ENCODE assay signal across 8 cellular contexts in the genomic region with DNA sequence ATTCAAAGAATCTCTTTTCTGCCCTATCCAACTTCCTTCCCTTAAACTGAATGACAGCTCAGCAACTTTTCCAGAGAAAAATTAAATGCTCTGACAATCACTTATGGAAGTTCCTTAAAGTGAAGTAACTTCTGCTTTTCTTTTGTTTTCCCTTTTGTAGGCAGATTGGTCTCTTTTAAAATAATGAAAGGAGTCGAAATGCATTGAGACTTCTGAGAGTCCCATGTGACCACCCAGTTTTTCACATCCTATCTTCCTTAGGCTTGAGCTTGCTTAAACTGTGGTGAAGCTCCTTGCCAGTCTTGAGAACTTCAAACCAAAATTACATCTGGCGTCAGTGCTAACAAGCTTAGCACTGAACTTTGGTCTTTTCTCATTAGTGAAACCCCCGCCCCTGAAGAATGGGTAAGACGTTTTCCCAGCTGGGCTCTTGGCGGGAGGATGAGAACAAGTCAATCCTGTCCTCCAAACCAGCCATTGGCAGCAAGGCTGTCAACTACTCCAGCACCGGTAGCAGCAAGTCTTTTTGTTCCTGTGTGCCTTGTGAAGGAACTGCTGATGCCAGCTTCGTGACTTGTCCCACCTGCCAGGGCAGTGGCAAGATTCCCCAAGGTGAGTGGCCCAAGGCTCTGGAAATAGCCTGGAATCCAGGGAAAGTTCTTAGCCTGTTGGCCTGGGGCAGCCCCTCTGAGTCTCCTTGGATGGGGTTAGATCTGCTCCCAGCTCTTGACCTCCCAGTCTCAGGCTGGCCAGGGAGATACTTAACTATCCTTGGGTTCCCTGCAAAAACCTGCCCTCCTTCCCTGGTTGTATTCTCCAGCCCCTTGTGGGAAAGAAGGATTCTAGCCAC. TPM values are rescaled to one million over a fixed set of nuclear protein-coding genes. Genes with fewer than 3 reads are reported as not detected.
DNase-seq lines count a peak whose midpoint lies in the region; ATAC-seq, FAIRE-seq and TF ChIP-seq lines count a peak whose summit lies in the region.

No MANE protein-coding gene starts in this region.

- H3K36me3 ChIP-seq in IMR-90 (ENCODE audit: control insufficient read depth, insufficient read depth, low read length) (peaks cover 36% of the 10 kb centered on the region), K562 (ENCODE audit: control insufficient read depth, insufficient read depth, low read length) (peaks cover 16% of the 10 kb centered on the region; the same call in 2 of the 3 replicates), mesodermal cell (ENCODE audit: control insufficient read depth, insufficient read depth, low read length) (peaks cover 44% of the 10 kb centered on the region), SK-N-SH (replicated peaks in 1 of 2; ENCODE audit: control insufficient read depth in 1 of 2, insufficient read depth in 2 of 2, low read length in 1 of 2) (peaks cover 20 to 33% of the 10 kb centered on the region in 2 experiments)

- FAIRE-seq in K562 (lab: Jason Lieb, UNC), result no peak

- H2BK120ac ChIP-seq in IMR-90 (ENCODE audit: low read depth, low read length), result 0 out of 2 replicates have a peak overlapping the region, but pooled peaks have one; percentile 18

- no peaks in the 10 kb centered on the region for H3K27me3 ChIP-seq in AG04450 (ENCODE audit: control insufficient read depth, insufficient read depth, low read length)
- no peaks in the 10 kb centered on the region for H3K27me3 ChIP-seq in IMR-90 (ENCODE audit: control insufficient read depth, insufficient read depth, low read length)
- H3K27me3 ChIP-seq in K562 (ENCODE audit: control insufficient read depth in 2 of 2, insufficient read depth in 2 of 2, low read length in 2 of 2), result no peaks in the 10 kb centered on the region
- no peaks in the 10 kb centered on the region for H3K27me3 ChIP-seq in SK-N-SH (ENCODE audit: insufficient read depth)

- H2BK5ac ChIP-seq in IMR-90 (ENCODE audit: low read depth, low read length, poor library complexity, severe bottlenecking), result peak overlapping the region; percentile 78

- H4K91ac ChIP-seq in IMR-90 (ENCODE audit: insufficient read depth, low read depth, low read length), result peak overlapping the region; percentile 83; the same call in 1 of the 2 replicates

- H4K8ac ChIP-seq in IMR-90 (ENCODE audit: low read depth in 2 of 2, low read length in 2 of 2), result peak overlapping the region; percentile 53 to 80; a peak in 2 of 4 replicates

- peak overlapping the region; percentile 87 for H2AK5ac ChIP-seq in IMR-90 (ENCODE audit: low read depth, low read length)

- H3K9me1 ChIP-seq in IMR-90 (ENCODE audit: insufficient read depth, low read length) (peaks cover 20% of the 10 kb centered on the region), K562 (ENCODE audit: control insufficient read depth, insufficient read depth, low read length) (no peaks in the 10 kb centered on the region)

- H2AK9ac ChIP-seq in IMR-90 (replicated peaks; ENCODE audit: low read depth, low read length, poor library complexity), result peak overlapping the region; percentile 96

- no peak for DNase-seq in AG04450 (ENCODE audit: low read depth, low spot score)
- no peak for DNase-seq in IMR-90
- DNase-seq in K562 (ENCODE audit: extremely low read depth in 1 of 4, low spot score in 3 of 4), result no peak
- no peak for DNase-seq in SK-N-SH
- DNase-seq in NCI-H2081 treated with DMSO at 0.1 percent for 48 hours (lab: John Stamatoyannopoulos, UW), result no peak
- DNase-seq in activated CD4-positive, alpha-beta T cell treated with anti-CD3 and anti-CD28 coated beads, Interleukin-2, amount 50 U/mL, for 48 hours, result no peak

- peak overlapping the region; percentile 55; the same call in 1 of the 2 replicates for H4K5ac ChIP-seq in IMR-90 (ENCODE audit: low read depth, low read length)

- H3K23ac ChIP-seq in IMR-90 (ENCODE audit: low read depth, low read length), result peak overlapping the region; percentile 95

- WGBS in IMR-90 (ENCODE audit: extremely low coverage in 2 of 2, insufficient read length in 1 of 2), 2 experiments, result 85% methylated on average over 5 of the region's 7 CpGs; no CpG with 5 or more reads in 1 of the 2 experiments
- 43% methylated on average over 7 of the region's 7 CpGs for WGBS in K562 (ENCODE audit: insufficient coverage, low coverage, missing lambda C conversion rate)
- 91 to 95% methylated on average over 5 to 6 of the region's 7 CpGs for WGBS in mesodermal cell (ENCODE audit: insufficient coverage in 2 of 2), 2 experiments
- 89% methylated on average over 5 of the region's 7 CpGs for WGBS in SK-N-SH (ENCODE audit: low lambda C conversion rate)

- H3K4me3 ChIP-seq in AG04450 (ENCODE audit: low read depth, low read length), result peak overlapping the region; percentile 75
- peak overlapping the region; percentile 74; the same call in 1 of the 2 replicates for H3K4me3 ChIP-seq in IMR-90 (ENCODE audit: insufficient read depth, low read depth, low read length)
- no peak overlapping the region for H3K4me3 ChIP-seq in K562
- H3K4me3 ChIP-seq in mesodermal cell (ENCODE audit: extremely low read depth, insufficient read depth, low read length, poor library complexity, severe bottlenecking), result peak overlapping the region; percentile 62
- H3K4me3 ChIP-seq in SK-N-SH (ENCODE audit: low read depth in 2 of 2, low read length in 1 of 2), result no peak overlapping the region

- H2AFZ ChIP-seq in IMR-90 (replicated peaks; ENCODE audit: low read length, poor library complexity), result no peak overlapping the region
- H2AFZ ChIP-seq in K562 (ENCODE audit: low read depth, low read length), result no peak overlapping the region
- H2AFZ ChIP-seq in SK-N-SH (ENCODE audit: low read depth), result no peak overlapping the region

- peaks cover 18 to 46% of the 10 kb centered on the region in 2 experiments for H3K79me1 ChIP-seq in IMR-90 (ENCODE audit: low read depth in 1 of 2, low read length in 2 of 2)

- TF ChIP-seq RAD21 in IMR-90 (IDR thresholded peaks at IDR 0.05; ENCODE audit: low read length) (no peak), K562 (CRISPR knock-in tag; conservative IDR thresholded peaks at IDR 0.05 in 1 of 2, IDR thresholded peaks at IDR 0.05 in 1 of 2) (no peak), SK-N-SH (IDR thresholded peaks at IDR 0.05; ENCODE audit: low read length) (no peak)

- no peaks in the 10 kb centered on the region for H3K9me2 ChIP-seq in SK-N-SH

- peak overlapping the region; percentile 92 for H3K4ac ChIP-seq in IMR-90 (ENCODE audit: low read depth, low read length)

- no peak for TF ChIP-seq EP300 in K562 (IDR thresholded peaks at IDR 0.05; ENCODE audit: low read length)
- TF ChIP-seq EP300 in SK-N-SH (IDR thresholded peaks at IDR 0.05; ENCODE audit: borderline replicate concordance in 1 of 2, low read depth in 1 of 2, low read length in 1 of 2), result no peak

- BruUV-seq in IMR-90 (replicated peaks; lab: Mats Ljungman, UMichigan) (no TSS peak), K562 (replicated peaks; lab: Mats Ljungman, UMichigan) (no TSS peak)

- CTCF ChIA-PET in AG04450 (lab: Charles Lee), result interaction anchor here (1.1 to 1.3 kb wide), 2 partner anchors 96 to 189 kb away, joined by 3 read pairs; no protein-coding TSS in a partner anchor
- CTCF ChIA-PET in IMR-90 (lab: Yijun Ruan, JAX), result interaction anchor here (1.0 kb wide), 1 partner anchor 97 kb away, joined by 3 read pairs; no protein-coding TSS in a partner anchor
- CTCF ChIA-PET in K562 (lab: Yijun Ruan, JAX; ENCODE audit: low intra/inter-chr PET ratio), result interaction anchor here (0.5 kb wide), 1 partner anchor 30 kb away, joined by 4 read pairs; no protein-coding TSS in a partner anchor
- CTCF ChIA-PET in SK-N-SH (lab: Yijun Ruan, JAX), result no interaction called here

- H3K27ac ChIP-seq in AG04450 (ENCODE audit: low read depth, low read length), result peak overlapping the region; percentile 80
- H3K27ac ChIP-seq in IMR-90 (ENCODE audit: insufficient read depth, low read length), result no peak overlapping the region
- H3K27ac ChIP-seq in K562 (ENCODE audit: extremely low read depth, low read depth, low read length), result no peak overlapping the region
- H3K27ac ChIP-seq in mesodermal cell (ENCODE audit: low read depth, low read length, severe bottlenecking), result peak overlapping the region; percentile 45
- no peak overlapping the region for H3K27ac ChIP-seq in SK-N-SH (ENCODE audit: low read depth in 2 of 2, low read length in 1 of 2)

- peak overlapping the region; percentile 95 for H3K14ac ChIP-seq in IMR-90 (replicated peaks; ENCODE audit: low read depth, low read length)

- ATAC-seq in IMR-90 (ENCODE audit: low read depth) (no peak), K562 (no peak), HG03520 (IDR thresholded peaks at IDR 0.05; ENCODE audit: unreplicated experiment) (no peak)

- H2BK20ac ChIP-seq in IMR-90 (ENCODE audit: low read depth, low read length), result no peak overlapping the region

- TF ChIP-seq CTCF in AG04450 (IDR thresholded peaks at IDR 0.05; ENCODE audit: low read depth, low read length) (no peak), IMR-90 (conservative IDR thresholded peaks at IDR 0.05; ENCODE audit: low read depth, low read length) (no peak), K562 (IDR thresholded peaks at IDR 0.05 in 2 of 3, conservative IDR thresholded peaks at IDR 0.05 in 1 of 3; ENCODE audit: insufficient read depth in 2 of 3, low read depth in 1 of 3, low read length in 3 of 3) (no peak), SK-N-SH (IDR thresholded peaks at IDR 0.05) (no peak)

- H3K9ac ChIP-seq in IMR-90 (ENCODE audit: low read depth, low read length), result peak overlapping the region; percentile 79
- H3K9ac ChIP-seq in K562 (ENCODE audit: insufficient read depth in 1 of 2, low read depth in 2 of 2, low read length in 2 of 2), result peak overlapping the region in 1 of 2 experiments; percentile 11; a peak in 1 of 4 replicates
- H3K9ac ChIP-seq in SK-N-SH, result no peak overlapping the region

- H3F3A ChIP-seq in SK-N-SH (replicated peaks; ENCODE audit: insufficient read depth), result peaks cover 9% of the 10 kb centered on the region

- H2BK15ac ChIP-seq in IMR-90 (ENCODE audit: low read depth, low read length), result no peak overlapping the region

- intact Hi-C loops in IMR-90 (cut with micrococcal nuclease), result loop anchor here (10.0 kb wide), 1 partner anchor 302 kb away; no protein-coding TSS in a partner anchor
- intact Hi-C loops in K562 (cut with micrococcal nuclease), result no loop called here

- dilution Hi-C loops in IMR-90 (cut with HindIII; ENCODE audit: low sequenced_read_pairs, unreplicated experiment), result no loop called here

- H4K20me1 ChIP-seq in IMR-90 (ENCODE audit: insufficient read depth, low read length), result no peaks in the 10 kb centered on the region
- no peaks in the 10 kb centered on the region for H4K20me1 ChIP-seq in K562 (replicated peaks; ENCODE audit: control insufficient read depth, insufficient read depth, low read length)
- no peaks in the 10 kb centered on the region for H4K20me1 ChIP-seq in SK-N-SH (ENCODE audit: insufficient read depth)

- peak overlapping the region; percentile 34; the same call in 1 of the 2 replicates for H3K18ac ChIP-seq in IMR-90 (ENCODE audit: low read depth, low read length)

- TF ChIP-seq POLR2A in IMR-90 (IDR thresholded peaks at IDR 0.05; ENCODE audit: low read depth, low read length) (no peak), K562 (conservative IDR thresholded peaks at IDR 0.05) (no peak)

- in situ Hi-C loops in IMR-90 (cut with MboI; ENCODE audit: low sequenced_read_pairs) (loop anchor here (25.0 kb wide), 1 partner anchor 99 kb away; no protein-coding TSS in a partner anchor), K562 (cut with MboI) (no loop called here)

- peak overlapping the region; percentile 77; the same call in 1 of the 2 replicates for H3K56ac ChIP-seq in IMR-90 (ENCODE audit: extremely low read depth, insufficient read depth, low read length)

- peaks cover 16% of the 10 kb centered on the region for H3K4me1 ChIP-seq in IMR-90 (ENCODE audit: control insufficient read depth, insufficient read depth, low read length)
- peaks cover 3 to 9% of the 10 kb centered on the region in 2 experiments; a peak in 2 of 5 replicates for H3K4me1 ChIP-seq in K562 (replicated peaks in 1 of 2; ENCODE audit: control insufficient read depth in 2 of 2, insufficient read depth in 2 of 2, low read length in 2 of 2)
- H3K4me1 ChIP-seq in mesodermal cell (ENCODE audit: control insufficient read depth, insufficient read depth, low read length, poor library complexity, severe bottlenecking), result peaks cover 12% of the 10 kb centered on the region
- no peaks in the 10 kb centered on the region for H3K4me1 ChIP-seq in SK-N-SH (ENCODE audit: control insufficient read depth in 1 of 2, insufficient read depth in 2 of 2, low read depth in 1 of 2, low read length in 1 of 2)

- H3K4me2 ChIP-seq in IMR-90 (ENCODE audit: low read depth, low read length), result peak overlapping the region; percentile 94
- no peak overlapping the region for H3K4me2 ChIP-seq in K562 (ENCODE audit: insufficient read depth, low read length)
- H3K4me2 ChIP-seq in SK-N-SH, result no peak overlapping the region

- H3K79me2 ChIP-seq in K562 (ENCODE audit: control insufficient read depth, insufficient read depth, low read length), result no peaks in the 10 kb centered on the region
- no peaks in the 10 kb centered on the region for H3K79me2 ChIP-seq in SK-N-SH (ENCODE audit: insufficient read depth)

- POLR2A ChIA-PET in AG04450 (lab: Yijun Ruan, JAX) (interaction anchor here (0.9 to 2.9 kb wide), 4 partner anchors 15 to 215 kb away, joined by 4 to 31 read pairs (median 8); partner anchors contain the start of gene RPL27), IMR-90 (lab: Charles Lee; ENCODE audit: unreplicated experiment) (no interaction called here), K562 (lab: Yijun Ruan, JAX) (interaction anchor here (0.6 to 4.3 kb wide), 7 partner anchors 10 to 389 kb away, joined by 3 to 23 read pairs (median 3); partner anchors contain the start of gene BECN1), SK-N-SH (lab: Yijun Ruan, JAX) (no interaction called here)

- no peaks in the 10 kb centered on the region for H3K9me3 ChIP-seq in AG04450 (ENCODE audit: control insufficient read depth, insufficient read depth, low read length)
- no peaks in the 10 kb centered on the region for H3K9me3 ChIP-seq in IMR-90 (ENCODE audit: control insufficient read depth, insufficient read depth, low read length)
- no peaks in the 10 kb centered on the region for H3K9me3 ChIP-seq in K562 (replicated peaks; ENCODE audit: control insufficient read depth, insufficient read depth, low read depth, low read length)
- H3K9me3 ChIP-seq in mesodermal cell (ENCODE audit: control insufficient read depth, low read length), result no peaks in the 10 kb centered on the region
- no peaks in the 10 kb centered on the region for H3K9me3 ChIP-seq in SK-N-SH

RNA-seq across cellular contexts. Expression of gene TMEM106A, which starts 1.2 kb away (rescaled TPM):
- polyA plus RNA-seq in AG04450 (2011; rRNA removed) (4.5 and 5.1 TPM in 2 replicates), IMR-90 (2012; rRNA removed) (7.4 and 7.5 TPM in 2 replicates), K562 (2011; rRNA removed) (0.16 and 0.24 TPM in 2 replicates), K562 (2014; fragmentation: Illumina TruSeq; extraction: Trizol) (0.13 and 0.21 TPM in 2 replicates), K562 (2014; fragmentation: Nextera tagmentation; extraction: Ambion mirVana) (under 1 TPM; 0.03 to 0.07 TPM), K562 (2014; rRNA removed) (0.09 and 0.15 TPM in 2 replicates), SK-N-SH (2012; rRNA removed) (0.03 and 0.12 TPM in 2 replicates)
- 8.8 and 10.9 TPM in 2 replicates for polyA minus RNA-seq in AG04450 (2011; rRNA and poly(A)+ RNA removed)
- total RNA-seq in IMR-90 (2012; rRNA removed) (1.4 and 2.2 TPM in 2 replicates), K562 (2014; rRNA removed) (0.08 and 0.09 TPM in 2 replicates), K562 (2014; rRNA removed; fragmentation: Illumina TruSeq; extraction: Trizol) (0.15 and 0.29 TPM in 2 replicates), K562 (2015; rRNA removed; fragmentation: Illumina TruSeq; extraction: Trizol) (0.26 and 0.29 TPM in 2 replicates), K562 (2021) (0.24 and 0.40 TPM in 2 replicates)
- 4.9 and 5.4 TPM in 2 replicates for polyA plus RNA-seq in IMR-90 (2012; cell fraction: cytosol; rRNA removed)
- 14.9 and 16.3 TPM in 2 replicates for polyA plus RNA-seq in IMR-90 (2012; cell fraction: nucleus; rRNA removed; ENCODE audit: low replicate concordance)
- 8.6 and 16.5 TPM in 2 replicates for total RNA-seq in K562 (2011; cell fraction: chromatin; rRNA removed; ENCODE audit: low replicate concordance)
- 8.4 and 8.8 TPM in 2 replicates for total RNA-seq in K562 (2011; cell fraction: nucleolus; rRNA removed)
- 6.0 and 10.1 TPM in 2 replicates for total RNA-seq in K562 (2011; cell fraction: nucleoplasm; rRNA removed)
- 0.10 and 0.25 TPM in 2 replicates for polyA plus RNA-seq in K562 (2011; cell fraction: cytosol; rRNA removed)
- polyA plus RNA-seq in K562 (2011; cell fraction: nucleus; rRNA removed), result 0.73 and 1.3 TPM in 2 replicates
- polyA plus RNA-seq in K562 (2012), result 0.08 and 0.33 TPM in 2 replicates
- polyA minus RNA-seq in K562 (2011; rRNA and poly(A)+ RNA removed), result 0.81 and 1.3 TPM in 2 replicates
- not detected in 2 replicates for polyA minus RNA-seq in K562 (2011; cell fraction: cytosol; rRNA and poly(A)+ RNA removed)
- 1.9 and 2.3 TPM in 2 replicates for polyA minus RNA-seq in K562 (2011; cell fraction: nucleus; rRNA and poly(A)+ RNA removed)
- polyA plus RNA-seq in mesodermal cell (2013, experiment 1 of 2), result 3.3 TPM
- 3.1 TPM for polyA plus RNA-seq in mesodermal cell (2013, experiment 2 of 2)
- polyA plus RNA-seq in SK-N-SH (2012; cell fraction: cytosol; rRNA removed), result 0.01 TPM in 1 of 2 replicates, not detected in the other
- polyA plus RNA-seq in SK-N-SH (2012; cell fraction: nucleus; rRNA removed), result 0.32 and 0.42 TPM in 2 replicates

RNA-seq across cellular contexts. Expression of gene CCDC200, which starts 15.6 kb away (rescaled TPM):
- polyA plus RNA-seq in AG04450 (2011; rRNA removed) (not detected in 2 replicates), IMR-90 (2012; rRNA removed) (not detected in 2 replicates), K562 (2011; rRNA removed) (not detected in 2 replicates), K562 (2014; fragmentation: Illumina TruSeq; extraction: Trizol) (not detected in 2 replicates), K562 (2014; fragmentation: Nextera tagmentation; extraction: Ambion mirVana) (under 1 TPM in 1 of 2 experiments, not detected in 1; 0.14 TPM), K562 (2014; rRNA removed) (not detected in 2 replicates), SK-N-SH (2012; rRNA removed) (not detected in 2 replicates)
- not detected in 2 replicates for polyA minus RNA-seq in AG04450 (2011; rRNA and poly(A)+ RNA removed)
- total RNA-seq in IMR-90 (2012; rRNA removed) (not detected in 2 replicates), K562 (2014; rRNA removed) (not detected in 2 replicates), K562 (2014; rRNA removed; fragmentation: Illumina TruSeq; extraction: Trizol) (not detected in 2 replicates), K562 (2015; rRNA removed; fragmentation: Illumina TruSeq; extraction: Trizol) (not detected in 2 replicates), K562 (2021) (not detected in 2 replicates)
- polyA plus RNA-seq in IMR-90 (2012; cell fraction: cytosol; rRNA removed), result not detected in 2 replicates
- not detected in 2 replicates for polyA plus RNA-seq in IMR-90 (2012; cell fraction: nucleus; rRNA removed; ENCODE audit: low replicate concordance)
- 0.88 TPM in 1 of 2 replicates, not detected in the other for total RNA-seq in K562 (2011; cell fraction: chromatin; rRNA removed; ENCODE audit: low replicate concordance)
- total RNA-seq in K562 (2011; cell fraction: nucleolus; rRNA removed), result 0.66 TPM in 1 of 2 replicates, not detected in the other
- total RNA-seq in K562 (2011; cell fraction: nucleoplasm; rRNA removed), result 1.6 TPM in 1 of 2 replicates, not detected in the other
- polyA plus RNA-seq in K562 (2011; cell fraction: cytosol; rRNA removed), result not detected in 2 replicates
- polyA plus RNA-seq in K562 (2011; cell fraction: nucleus; rRNA removed), result not detected in 2 replicates
- polyA plus RNA-seq in K562 (2012), result not detected in 2 replicates
- not detected in 2 replicates for polyA minus RNA-seq in K562 (2011; rRNA and poly(A)+ RNA removed)
- not detected in 2 replicates for polyA minus RNA-seq in K562 (2011; cell fraction: cytosol; rRNA and poly(A)+ RNA removed)
- not detected in 2 replicates for polyA minus RNA-seq in K562 (2011; cell fraction: nucleus; rRNA and poly(A)+ RNA removed)
- not detected for polyA plus RNA-seq in mesodermal cell (2013, experiment 1 of 2)
- not detected for polyA plus RNA-seq in mesodermal cell (2013, experiment 2 of 2)
- polyA plus RNA-seq in SK-N-SH (2012; cell fraction: cytosol; rRNA removed), result 0.07 TPM in 1 of 2 replicates, not detected in the other
- 0.14 and 0.15 TPM in 2 replicates for polyA plus RNA-seq in SK-N-SH (2012; cell fraction: nucleus; rRNA removed)

RNA-seq across cellular contexts. Expression of gene RNU2-1, which starts 20.9 kb away (rescaled TPM):
- not detected in 2 replicates for polyA plus RNA-seq in AG04450 (2011; rRNA removed)
- polyA minus RNA-seq in AG04450 (2011; rRNA and poly(A)+ RNA removed), result not detected in 2 replicates
- not detected in 2 replicates for total RNA-seq in IMR-90 (2012; rRNA removed)
- polyA plus RNA-seq in IMR-90 (2012; rRNA removed), result not detected in 2 replicates
- not detected in 2 replicates for polyA plus RNA-seq in IMR-90 (2012; cell fraction: cytosol; rRNA removed)
- not detected in 2 replicates for polyA plus RNA-seq in IMR-90 (2012; cell fraction: nucleus; rRNA removed; ENCODE audit: low replicate concordance)
- not detected in 2 replicates for total RNA-seq in K562 (2011; cell fraction: chromatin; rRNA removed; ENCODE audit: low replicate concordance)
- total RNA-seq in K562 (2011; cell fraction: nucleolus; rRNA removed), result not detected in 2 replicates
- total RNA-seq in K562 (2011; cell fraction: nucleoplasm; rRNA removed), result not detected in 2 replicates
- total RNA-seq in K562 (2014; rRNA removed), result not detected in 2 replicates
- total RNA-seq in K562 (2014; rRNA removed; fragmentation: Illumina TruSeq; extraction: Trizol), result not detected in 2 replicates
- not detected in 2 replicates for total RNA-seq in K562 (2015; rRNA removed; fragmentation: Illumina TruSeq; extraction: Trizol)
- total RNA-seq in K562 (2021), result 9,315 and 9,527 TPM in 2 replicates
- not detected in 2 replicates for polyA plus RNA-seq in K562 (2011; rRNA removed)
- not detected in 2 replicates for polyA plus RNA-seq in K562 (2011; cell fraction: cytosol; rRNA removed)
- polyA plus RNA-seq in K562 (2011; cell fraction: nucleus; rRNA removed), result not detected in 2 replicates
- not detected in 2 replicates for polyA plus RNA-seq in K562 (2012)
- not detected in 2 replicates for polyA plus RNA-seq in K562 (2014; fragmentation: Illumina TruSeq; extraction: Trizol)
- not detected for polyA plus RNA-seq in K562 (2014; fragmentation: Nextera tagmentation; extraction: Ambion mirVana)
- not detected in 2 replicates for polyA plus RNA-seq in K562 (2014; rRNA removed)
- polyA minus RNA-seq in K562 (2011; rRNA and poly(A)+ RNA removed), result not detected in 2 replicates
- polyA minus RNA-seq in K562 (2011; cell fraction: cytosol; rRNA and poly(A)+ RNA removed), result not detected in 2 replicates
- polyA minus RNA-seq in K562 (2011; cell fraction: nucleus; rRNA and poly(A)+ RNA removed), result not detected in 2 replicates
- polyA plus RNA-seq in mesodermal cell (2013, experiment 1 of 2), result not detected
- polyA plus RNA-seq in mesodermal cell (2013, experiment 2 of 2), result not detected
- polyA plus RNA-seq in SK-N-SH (2012; rRNA removed), result not detected in 2 replicates
- polyA plus RNA-seq in SK-N-SH (2012; cell fraction: cytosol; rRNA removed), result not detected in 2 replicates
- polyA plus RNA-seq in SK-N-SH (2012; cell fraction: nucleus; rRNA removed), result not detected in 2 replicates

RNA-seq across cellular contexts. Expression of gene NBR1, which starts 41.9 kb away (rescaled TPM):
- polyA plus RNA-seq in AG04450 (2011; rRNA removed) (103 and 107 TPM in 2 replicates), IMR-90 (2012; rRNA removed) (47.7 and 52.4 TPM in 2 replicates), K562 (2011; rRNA removed) (41.0 and 70.1 TPM in 2 replicates), K562 (2014; fragmentation: Illumina TruSeq; extraction: Trizol) (58.6 and 62.8 TPM in 2 replicates), K562 (2014; fragmentation: Nextera tagmentation; extraction: Ambion mirVana) (1 to 10 TPM; 4.2 to 7.5 TPM), K562 (2014; rRNA removed) (36.2 and 39.9 TPM in 2 replicates), SK-N-SH (2012; rRNA removed) (41.4 and 62.5 TPM in 2 replicates)
- 128 and 139 TPM in 2 replicates for polyA minus RNA-seq in AG04450 (2011; rRNA and poly(A)+ RNA removed)
- total RNA-seq in IMR-90 (2012; rRNA removed) (105 and 132 TPM in 2 replicates), K562 (2014; rRNA removed) (37.0 and 38.9 TPM in 2 replicates), K562 (2014; rRNA removed; fragmentation: Illumina TruSeq; extraction: Trizol) (50.2 and 59.5 TPM in 2 replicates), K562 (2015; rRNA removed; fragmentation: Illumina TruSeq; extraction: Trizol) (33.9 and 36.8 TPM in 2 replicates), K562 (2021) (39.9 and 44.8 TPM in 2 replicates)
- polyA plus RNA-seq in IMR-90 (2012; cell fraction: cytosol; rRNA removed), result 24.9 and 33.5 TPM in 2 replicates
- 9.6 and 31.7 TPM in 2 replicates for polyA plus RNA-seq in IMR-90 (2012; cell fraction: nucleus; rRNA removed; ENCODE audit: low replicate concordance)
- 68.0 and 83.8 TPM in 2 replicates for total RNA-seq in K562 (2011; cell fraction: chromatin; rRNA removed; ENCODE audit: low replicate concordance)
- total RNA-seq in K562 (2011; cell fraction: nucleolus; rRNA removed), result 39.7 and 40.1 TPM in 2 replicates
- 55.0 and 61.7 TPM in 2 replicates for total RNA-seq in K562 (2011; cell fraction: nucleoplasm; rRNA removed)
- 25.1 and 31.0 TPM in 2 replicates for polyA plus RNA-seq in K562 (2011; cell fraction: cytosol; rRNA removed)
- polyA plus RNA-seq in K562 (2011; cell fraction: nucleus; rRNA removed), result 19.9 and 23.4 TPM in 2 replicates
- 33.2 and 53.7 TPM in 2 replicates for polyA plus RNA-seq in K562 (2012)
- 81.8 and 120 TPM in 2 replicates for polyA minus RNA-seq in K562 (2011; rRNA and poly(A)+ RNA removed)
- 28.1 and 40.1 TPM in 2 replicates for polyA minus RNA-seq in K562 (2011; cell fraction: cytosol; rRNA and poly(A)+ RNA removed)
- polyA minus RNA-seq in K562 (2011; cell fraction: nucleus; rRNA and poly(A)+ RNA removed), result 19.5 and 27.4 TPM in 2 replicates
- 84.9 TPM for polyA plus RNA-seq in mesodermal cell (2013, experiment 1 of 2)
- 79.1 TPM for polyA plus RNA-seq in mesodermal cell (2013, experiment 2 of 2)
- polyA plus RNA-seq in SK-N-SH (2012; cell fraction: cytosol; rRNA removed), result 45.4 and 53.2 TPM in 2 replicates
- 21.3 and 40.4 TPM in 2 replicates for polyA plus RNA-seq in SK-N-SH (2012; cell fraction: nucleus; rRNA removed)

Comparison
In these comparisons a context has a peak if more than half of its experiments do, and no peak if none do; other contexts are left out.
1. H3K27ac ChIP-seq: peak in AG04450 (single experiment) and mesodermal cell (single experiment); none in IMR-90 (single experiment), K562 (single experiment) and SK-N-SH (0 of 2).
2. H3K4me3 ChIP-seq: peak in AG04450 (single experiment), IMR-90 (single experiment) and mesodermal cell (single experiment); none in K562 (single experiment) and SK-N-SH (0 of 2).
3. POLR2A ChIA-PET loops: an anchor here in AG04450 (0.9 to 2.9 kb wide) and K562 (0.6 to 4.3 kb wide); none called in IMR-90 and SK-N-SH.